ENCODE assay signal across 1 cellular context in the genomic region with DNA sequence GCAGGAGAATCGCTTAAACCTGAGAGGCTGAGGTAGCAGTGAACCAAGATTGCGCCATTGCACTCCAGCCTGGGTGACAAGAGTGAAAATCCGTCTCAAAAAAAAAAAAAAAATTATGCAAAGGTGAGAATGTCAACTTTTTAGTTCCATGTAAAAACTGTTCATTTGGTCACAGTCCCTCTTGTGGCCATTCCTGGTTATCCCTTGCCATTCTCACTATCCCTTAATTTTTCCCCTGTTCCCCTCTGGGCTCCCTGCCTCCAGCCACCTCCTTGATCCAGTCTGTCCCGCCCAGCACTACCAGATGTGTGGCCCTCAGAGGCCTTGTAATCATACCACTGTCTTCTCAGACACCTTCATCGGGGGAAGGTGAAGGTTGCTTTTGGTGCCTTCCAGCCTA.
TF ChIP-seq lines count a peak whose summit lies in the region.

No MANE protein-coding gene starts in this region.

TF ChIP-seq in HCT116, 20 proteins besides CTCF, POLR2A, EP300 and RAD21 (continued from another document):
- TF ChIP-seq, protein P1, sequence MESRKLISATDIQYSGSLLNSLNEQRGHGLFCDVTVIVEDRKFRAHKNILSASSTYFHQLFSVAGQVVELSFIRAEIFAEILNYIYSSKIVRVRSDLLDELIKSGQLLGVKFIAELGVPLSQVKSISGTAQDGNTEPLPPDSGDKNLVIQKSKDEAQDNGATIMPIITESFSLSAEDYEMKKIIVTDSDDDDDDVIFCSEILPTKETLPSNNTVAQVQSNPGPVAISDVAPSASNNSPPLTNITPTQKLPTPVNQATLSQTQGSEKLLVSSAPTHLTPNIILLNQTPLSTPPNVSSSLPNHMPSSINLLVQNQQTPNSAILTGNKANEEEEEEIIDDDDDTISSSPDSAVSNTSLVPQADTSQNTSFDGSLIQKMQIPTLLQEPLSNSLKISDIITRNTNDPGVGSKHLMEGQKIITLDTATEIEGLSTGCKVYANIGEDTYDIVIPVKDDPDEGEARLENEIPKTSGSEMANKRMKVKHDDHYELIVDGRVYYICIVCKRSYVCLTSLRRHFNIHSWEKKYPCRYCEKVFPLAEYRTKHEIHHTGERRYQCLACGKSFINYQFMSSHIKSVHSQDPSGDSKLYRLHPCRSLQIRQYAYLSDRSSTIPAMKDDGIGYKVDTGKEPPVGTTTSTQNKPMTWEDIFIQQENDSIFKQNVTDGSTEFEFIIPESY (IDR thresholded peaks at IDR 0.05; ENCODE audit: extremely low read depth, insufficient replicate concordance, low read length), result no peak
- TF ChIP-seq ZFX (IDR thresholded peaks at IDR 0.05), result no peak
- TF ChIP-seq CBX3 (IDR thresholded peaks at IDR 0.05; ENCODE audit: low read depth), result no peak
- no peak for TF ChIP-seq CEBPB (IDR thresholded peaks at IDR 0.05; ENCODE audit: low read depth)
- TF ChIP-seq FOSL1 (IDR thresholded peaks at IDR 0.05; ENCODE audit: low read depth), result no peak
- no peak for TF ChIP-seq ELF1 (IDR thresholded peaks at IDR 0.05; ENCODE audit: borderline replicate concordance, low read depth)
- TF ChIP-seq POLR2AphosphoS5 (IDR thresholded peaks at IDR 0.05; ENCODE audit: low read depth, low read length), result no peak
- no peak for TF ChIP-seq ZNF274 (IDR thresholded peaks at IDR 0.05; ENCODE audit: low read depth, low read length)
- no peak for TF ChIP-seq SP1 (IDR thresholded peaks at IDR 0.05; ENCODE audit: low read depth)
- TF ChIP-seq JUND (IDR thresholded peaks at IDR 0.05), result no peak
- TF ChIP-seq EZH2phosphoT487 (IDR thresholded peaks at IDR 0.05; ENCODE audit: borderline replicate concordance), result no peak
- TF ChIP-seq EZH2 (IDR thresholded peaks at IDR 0.05), result no peak
- TF ChIP-seq, protein P2, sequence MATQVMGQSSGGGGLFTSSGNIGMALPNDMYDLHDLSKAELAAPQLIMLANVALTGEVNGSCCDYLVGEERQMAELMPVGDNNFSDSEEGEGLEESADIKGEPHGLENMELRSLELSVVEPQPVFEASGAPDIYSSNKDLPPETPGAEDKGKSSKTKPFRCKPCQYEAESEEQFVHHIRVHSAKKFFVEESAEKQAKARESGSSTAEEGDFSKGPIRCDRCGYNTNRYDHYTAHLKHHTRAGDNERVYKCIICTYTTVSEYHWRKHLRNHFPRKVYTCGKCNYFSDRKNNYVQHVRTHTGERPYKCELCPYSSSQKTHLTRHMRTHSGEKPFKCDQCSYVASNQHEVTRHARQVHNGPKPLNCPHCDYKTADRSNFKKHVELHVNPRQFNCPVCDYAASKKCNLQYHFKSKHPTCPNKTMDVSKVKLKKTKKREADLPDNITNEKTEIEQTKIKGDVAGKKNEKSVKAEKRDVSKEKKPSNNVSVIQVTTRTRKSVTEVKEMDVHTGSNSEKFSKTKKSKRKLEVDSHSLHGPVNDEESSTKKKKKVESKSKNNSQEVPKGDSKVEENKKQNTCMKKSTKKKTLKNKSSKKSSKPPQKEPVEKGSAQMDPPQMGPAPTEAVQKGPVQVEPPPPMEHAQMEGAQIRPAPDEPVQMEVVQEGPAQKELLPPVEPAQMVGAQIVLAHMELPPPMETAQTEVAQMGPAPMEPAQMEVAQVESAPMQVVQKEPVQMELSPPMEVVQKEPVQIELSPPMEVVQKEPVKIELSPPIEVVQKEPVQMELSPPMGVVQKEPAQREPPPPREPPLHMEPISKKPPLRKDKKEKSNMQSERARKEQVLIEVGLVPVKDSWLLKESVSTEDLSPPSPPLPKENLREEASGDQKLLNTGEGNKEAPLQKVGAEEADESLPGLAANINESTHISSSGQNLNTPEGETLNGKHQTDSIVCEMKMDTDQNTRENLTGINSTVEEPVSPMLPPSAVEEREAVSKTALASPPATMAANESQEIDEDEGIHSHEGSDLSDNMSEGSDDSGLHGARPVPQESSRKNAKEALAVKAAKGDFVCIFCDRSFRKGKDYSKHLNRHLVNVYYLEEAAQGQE (IDR thresholded peaks at IDR 0.05; ENCODE audit: low read depth), result no peak
- no peak for TF ChIP-seq SRF (IDR thresholded peaks at IDR 0.05; ENCODE audit: low read depth)
